ENCODE assay signal across 8 cellular contexts in genomic region chr7:27096756-27097514, GRCh38. TPM values are rescaled to one million over a fixed set of nuclear protein-coding genes. Genes with fewer than 3 reads are reported as not detected.
DNase-seq lines count a peak whose midpoint lies in the region; ATAC-seq and TF ChIP-seq lines count a peak whose summit lies in the region.

No MANE protein-coding gene starts in this region.

- peaks cover 53% of the 10 kb centered on the region for H3K4me1 Mint-ChIP-seq in nephron progenitor cell

- H3K27me3 ChIP-seq in ACC112 (ENCODE audit: insufficient read depth, low read length) (peaks cover 99% of the 10 kb centered on the region), RWPE2 (ENCODE audit: insufficient read depth, poor library complexity, severe bottlenecking) (no peaks in the 10 kb centered on the region), esophagus (ENCODE audit: control insufficient read depth in 1 of 2, insufficient read depth in 2 of 2, low read length in 2 of 2) (no peaks in the 10 kb centered on the region)

- WGBS in esophagus, 2 donors, result 0 to 1% methylated on average over 35 to 41 of the region's 41 CpGs

- H3K4me1 ChIP-seq in ACC112 (ENCODE audit: control insufficient read depth, insufficient read depth, low read length, unreplicated experiment) (peaks cover 10% of the 10 kb centered on the region), RWPE2 (ENCODE audit: insufficient read depth, poor library complexity, severe bottlenecking) (peaks cover 7% of the 10 kb centered on the region), esophagus (ENCODE audit: control insufficient read depth in 2 of 2, insufficient read depth in 2 of 2, low read length in 1 of 2) (peaks cover 4 to 5% of the 10 kb centered on the region in 2 donors)

- H3K27me3 Mint-ChIP-seq in nephron progenitor cell (ENCODE audit: low read depth, poor library complexity), result peaks cover 3% of the 10 kb centered on the region

- H3K4me3 Mint-ChIP-seq in nephron progenitor cell, result peak overlapping the region; percentile 99

- no peaks in the 10 kb centered on the region for H3K36me3 ChIP-seq in ACC112 (ENCODE audit: insufficient read depth, low read length)
- H3K36me3 ChIP-seq in RWPE2 (ENCODE audit: low read depth), result peaks cover 16% of the 10 kb centered on the region
- no peaks in the 10 kb centered on the region for H3K36me3 ChIP-seq in esophagus (ENCODE audit: control insufficient read depth in 2 of 2, insufficient read depth in 2 of 2, low read length in 1 of 2)

- DNase-seq in GM12865 (ENCODE audit: low read depth), result peak; percentile 16
- DNase-seq in RWPE2 (ENCODE audit: low spot score), result no peak
- DNase-seq in nephron progenitor cell, result peak; percentile 48
- no peak for DNase-seq in superior temporal gyrus (ENCODE audit: extremely low spot score)

- peak; percentile 4; the same call in 1 of the 3 replicates for ATAC-seq in RWPE2 (ENCODE audit: low read depth)
- ATAC-seq in HG03442 (IDR thresholded peaks at IDR 0.05; ENCODE audit: unreplicated experiment), result no peak
- no peak for ATAC-seq in GM19397 (IDR thresholded peaks at IDR 0.05; ENCODE audit: unreplicated experiment)

- no peaks in the 10 kb centered on the region for H3K79me2 ChIP-seq in ACC112 (ENCODE audit: control insufficient read depth, insufficient read depth, low read length, unreplicated experiment)

- H3K9me3 Mint-ChIP-seq in nephron progenitor cell, result no peaks in the 10 kb centered on the region

- H2AFZ ChIP-seq in ACC112 (ENCODE audit: low read length, unreplicated experiment), result no peak overlapping the region

- H3K4me3 ChIP-seq in ACC112 (ENCODE audit: low read depth, low read length) (peak overlapping the region; percentile 81), GM12865 (ENCODE audit: low read depth, low read length) (peak overlapping the region; percentile 84), RWPE2 (ENCODE audit: severe bottlenecking) (peak overlapping the region; percentile 66), esophagus (ENCODE audit: low read depth in 1 of 2, low read length in 2 of 2) (peak overlapping the region; percentile 89 to 91)

- H3K9me3 ChIP-seq in RWPE2 (ENCODE audit: severe bottlenecking) (no peaks in the 10 kb centered on the region), esophagus (ENCODE audit: control insufficient read depth in 2 of 2, insufficient read depth in 1 of 2, low read depth in 1 of 2, low read length in 1 of 2) (no peaks in the 10 kb centered on the region)

- peak overlapping the region; percentile 24; the same call in 1 of the 2 replicates for H3K27ac ChIP-seq in ACC112 (ENCODE audit: low read depth, low read length)
- H3K27ac ChIP-seq in RWPE2 (ENCODE audit: poor library complexity, severe bottlenecking), result peak overlapping the region; percentile 85
- peak overlapping the region; percentile 95 to 97 for H3K27ac ChIP-seq in esophagus (ENCODE audit: low read depth in 2 of 2, low read length in 1 of 2)

- H3K36me3 Mint-ChIP-seq in nephron progenitor cell (ENCODE audit: low read depth), result peaks cover 65% of the 10 kb centered on the region

- peak overlapping the region; percentile 100 for H3K27ac Mint-ChIP-seq in nephron progenitor cell

- TF ChIP-seq CTCF in GM12865 (IDR thresholded peaks at IDR 0.05; ENCODE audit: insufficient read depth, low read depth, low read length, missing control alignments), result no peak
- TF ChIP-seq CTCF in RWPE2 (IDR thresholded peaks at IDR 0.05; ENCODE audit: poor library complexity, severe bottlenecking), result no peak
- TF ChIP-seq CTCF in nephron progenitor cell (IDR thresholded peaks at IDR 0.05), result no peak

RNA-seq across cellular contexts. Expression of gene HOXA1, which starts 1.1 kb away (rescaled TPM):
- polyA plus RNA-seq in esophagus, result 1 to 10 TPM; 1.5 to 2.1 TPM

RNA-seq across cellular contexts. Expression of gene HOXA2, which starts 5.5 kb away (rescaled TPM):
- 1 to 10 TPM; 1.8 to 2.3 TPM for polyA plus RNA-seq in esophagus

RNA-seq across cellular contexts. Expression of gene HOXA4, which starts 33.6 kb away (rescaled TPM):
- 1 to 10 TPM; 7.6 to 8.6 TPM for polyA plus RNA-seq in esophagus

RNA-seq across cellular contexts. Expression of gene HOXA5, which starts 46.5 kb away (rescaled TPM):
- polyA plus RNA-seq in esophagus, result 1 to 10 TPM; 1.7 to 3.5 TPM

RNA-seq across cellular contexts. Expression of gene HOXA6, which starts 50.6 kb away (rescaled TPM):
- polyA plus RNA-seq in esophagus, result under 1 TPM; 0.19 to 0.69 TPM

Comparison
In these comparisons a context has a peak if more than half of its experiments do, and no peak if none do; other contexts are left out.
1. H3K27ac ChIP-seq: peak in every context shown above with its lines; median percentile 96 in esophagus; 85 in RWPE2; 24 in ACC112.
2. DNase-seq: peak in GM12865 (single experiment) and nephron progenitor cell (single experiment); none in RWPE2 (single experiment) and superior temporal gyrus (single experiment).
3. Peak in every context shown above with its lines, with median percentiles within 50 percentile points of each other: H3K4me3 ChIP-seq.